Comparison of ENCODE assay signal across 8 cellular contexts in the genomic region with DNA sequence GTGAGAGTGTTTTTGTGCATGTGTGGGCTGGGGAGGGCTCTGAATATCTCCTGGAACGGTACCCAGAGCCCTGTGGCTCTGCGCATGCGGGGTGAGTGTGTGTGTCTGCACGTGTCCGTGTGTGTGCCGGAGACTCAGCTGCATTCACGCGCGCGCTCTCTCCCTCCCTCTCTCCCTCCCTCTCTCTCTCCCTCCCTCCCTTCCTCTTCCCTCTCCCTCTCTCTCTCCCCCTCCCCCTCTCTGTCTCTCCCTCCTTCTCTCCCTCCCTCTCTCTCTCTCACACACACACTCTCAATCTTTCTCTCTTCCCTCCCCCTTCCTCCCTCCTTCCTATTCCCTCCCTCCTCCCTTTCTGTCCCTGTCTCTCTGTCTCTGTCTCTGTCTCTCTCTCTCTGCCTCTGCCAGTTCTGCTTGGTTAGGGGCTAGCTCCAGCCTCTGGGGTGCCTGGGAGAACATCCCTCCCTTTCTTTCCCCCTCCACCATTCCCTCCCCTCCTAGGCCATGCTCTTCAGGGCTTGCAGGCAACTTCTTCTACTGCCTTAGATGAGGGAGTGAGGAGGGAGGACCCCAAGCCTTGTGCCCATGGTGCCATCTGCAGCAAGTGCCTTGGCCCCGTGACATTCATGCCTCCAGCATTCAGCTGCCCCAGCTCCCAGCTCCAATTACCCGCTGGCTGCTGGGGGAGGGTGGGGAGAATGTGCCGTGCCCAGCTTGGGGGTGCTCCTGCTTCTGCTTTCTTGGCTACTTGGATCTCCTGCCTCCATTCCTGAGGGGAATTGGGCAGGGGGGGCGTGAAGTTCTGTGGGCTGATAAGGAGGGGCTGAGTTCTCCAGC. TPM values are rescaled to one million over a fixed set of nuclear protein-coding genes. Genes with fewer than 3 reads are reported as not detected.
DNase-seq lines count a peak whose midpoint lies in the region; ATAC-seq and TF ChIP-seq lines count a peak whose summit lies in the region.

No MANE protein-coding gene starts in this region.

- H3K27ac ChIP-seq in CD4-positive, CD25-positive, alpha-beta regulatory T cell (ENCODE audit: insufficient read depth, low read length, poor library complexity, severe bottlenecking) = peak overlapping the region; percentile 71
- H3K27ac ChIP-seq in KMS-11 = peak overlapping the region; percentile 79
- H3K27ac ChIP-seq in SK-N-SH (ENCODE audit: low read depth in 2 of 2, low read length in 1 of 2) = peak overlapping the region; percentile 72 to 93
- H3K27ac ChIP-seq in trophoblast cell (ENCODE audit: low read depth, low read length) = no peak overlapping the region
- H3K27ac ChIP-seq in thyroid gland = peak overlapping the region; percentile 92 to 94 (median 93)

- H3K14ac ChIP-seq in trophoblast cell (ENCODE audit: low read length) = no peak overlapping the region

- no peak overlapping the region for H3K23ac ChIP-seq in trophoblast cell (ENCODE audit: low read length)

- H3K4ac ChIP-seq in trophoblast cell (ENCODE audit: low read depth, low read length) = no peak overlapping the region

- peaks cover 6% of the 10 kb centered on the region for H3K27me3 Mint-ChIP-seq in CD4-positive, CD25-positive, alpha-beta regulatory T cell
- peaks cover 17% of the 10 kb centered on the region for H3K27me3 Mint-ChIP-seq in activated naive CD4-positive, alpha-beta T cell treated with anti-CD3 and anti-CD28 coated beads, Interleukin-2, amount 10 ng/mL, durations not matched to agents 7 days and 5 days

- no peak overlapping the region for H2BK5ac ChIP-seq in trophoblast cell (ENCODE audit: low read depth, low read length, poor library complexity)

- intact Hi-C loops in Right ventricle myocardium inferior (cut with DNase I) = loop anchor here (2.0 kb wide), 1 partner anchor 44 kb away; no protein-coding TSS in a partner anchor
- intact Hi-C loops in thyroid gland (cut with DNase I) = loop anchor here (10.0 kb wide), 1 partner anchor 96 kb away; no protein-coding TSS in a partner anchor

- H3K4me2 ChIP-seq in KMS-11 = peak overlapping the region; percentile 99
- H3K4me2 ChIP-seq in SK-N-SH = peak overlapping the region; percentile 81
- H3K4me2 ChIP-seq in trophoblast cell (ENCODE audit: low read length) = no peak overlapping the region

- no peak overlapping the region for H3K18ac ChIP-seq in trophoblast cell (ENCODE audit: low read length)

- peak; percentile 59 to 61 for ATAC-seq in CD4-positive, CD25-positive, alpha-beta regulatory T cell (ENCODE audit: low read depth in 2 of 2)
- ATAC-seq in Right ventricle myocardium inferior = peak; percentile 66
- ATAC-seq in GM18868 (IDR thresholded peaks at IDR 0.05; ENCODE audit: unreplicated experiment) = no peak

- H3K36me3 ChIP-seq in CD4-positive, CD25-positive, alpha-beta regulatory T cell (ENCODE audit: control insufficient read depth, insufficient read depth, low read length) = no peaks in the 10 kb centered on the region
- H3K36me3 ChIP-seq in KMS-11 (ENCODE audit: insufficient read depth) = no peaks in the 10 kb centered on the region
- no peaks in the 10 kb centered on the region for H3K36me3 ChIP-seq in SK-N-SH (replicated peaks in 1 of 2; ENCODE audit: control insufficient read depth in 1 of 2, insufficient read depth in 2 of 2, low read length in 1 of 2)
- H3K36me3 ChIP-seq in trophoblast cell (ENCODE audit: control insufficient read depth in 1 of 2, insufficient read depth in 2 of 2, low read length in 2 of 2) = no peaks in the 10 kb centered on the region
- no peaks in the 10 kb centered on the region for H3K36me3 ChIP-seq in thyroid gland

- H2AFZ ChIP-seq in KMS-11 (ENCODE audit: low read depth) (peak overlapping the region; percentile 68), SK-N-SH (ENCODE audit: low read depth) (peak overlapping the region; percentile 65), trophoblast cell (ENCODE audit: insufficient read depth, low read length, poor library complexity) (peak overlapping the region; percentile 37)

- H3K79me1 ChIP-seq in trophoblast cell (ENCODE audit: low read length) = no peaks in the 10 kb centered on the region

- H3F3A ChIP-seq in SK-N-SH (replicated peaks; ENCODE audit: insufficient read depth) = peaks cover 15% of the 10 kb centered on the region

- H3K9ac ChIP-seq in KMS-11 (peak overlapping the region; percentile 62), SK-N-SH (peak overlapping the region; percentile 64), trophoblast cell (ENCODE audit: low read length) (no peak overlapping the region)

- peaks cover 0 to 1% (median 0%) of the 10 kb centered on the region in 7 donors for H3K9me3 Mint-ChIP-seq in CD4-positive, CD25-positive, alpha-beta regulatory T cell
- H3K9me3 Mint-ChIP-seq in activated naive CD4-positive, alpha-beta T cell treated with anti-CD3 and anti-CD28 coated beads, Interleukin-2, amount 10 ng/mL, durations not matched to agents 7 days and 5 days = no peaks in the 10 kb centered on the region

- H2BK120ac ChIP-seq in trophoblast cell (ENCODE audit: insufficient read depth, low read length, poor library complexity) = no peak overlapping the region

- no peaks in the 10 kb centered on the region for H3K9me2 ChIP-seq in SK-N-SH

- H3K36me3 Mint-ChIP-seq in CD4-positive, CD25-positive, alpha-beta regulatory T cell = peaks cover 4% of the 10 kb centered on the region
- H3K36me3 Mint-ChIP-seq in activated naive CD4-positive, alpha-beta T cell treated with anti-CD3 and anti-CD28 coated beads, Interleukin-2, amount 10 ng/mL, durations not matched to agents 7 days and 5 days = no peaks in the 10 kb centered on the region

- peak overlapping the region; percentile 95 to 99 (median 96) for H3K27ac Mint-ChIP-seq in CD4-positive, CD25-positive, alpha-beta regulatory T cell
- peak overlapping the region; percentile 81 for H3K27ac Mint-ChIP-seq in activated naive CD4-positive, alpha-beta T cell treated with anti-CD3 and anti-CD28 coated beads, Interleukin-2, amount 10 ng/mL, durations not matched to agents 7 days and 5 days

- H4K91ac ChIP-seq in trophoblast cell (ENCODE audit: low read depth, low read length) = no peak overlapping the region

- H3K4me1 ChIP-seq in CD4-positive, CD25-positive, alpha-beta regulatory T cell (ENCODE audit: control insufficient read depth, insufficient read depth, low read length, poor library complexity, severe bottlenecking) = peaks cover 74% of the 10 kb centered on the region
- peaks cover 68% of the 10 kb centered on the region for H3K4me1 ChIP-seq in KMS-11 (ENCODE audit: low read depth, poor library complexity, severe bottlenecking)
- peaks cover 61 to 78% of the 10 kb centered on the region in 2 experiments for H3K4me1 ChIP-seq in SK-N-SH (ENCODE audit: control insufficient read depth in 1 of 2, insufficient read depth in 2 of 2, low read depth in 1 of 2, low read length in 1 of 2)
- peaks cover 2 to 16% of the 10 kb centered on the region in 2 experiments for H3K4me1 ChIP-seq in trophoblast cell (ENCODE audit: control insufficient read depth in 1 of 2, insufficient read depth in 2 of 2, low read length in 2 of 2)
- peaks cover 83 to 91% of the 10 kb centered on the region in 2 donors for H3K4me1 ChIP-seq in thyroid gland

- H2AK5ac ChIP-seq in trophoblast cell (ENCODE audit: low read length) = no peak overlapping the region

- TF ChIP-seq CTCF in KMS-11 (conservative IDR thresholded peaks at IDR 0.05; ENCODE audit: low read depth, low read length) = no peak
- no peak for TF ChIP-seq CTCF in SK-N-SH (IDR thresholded peaks at IDR 0.05)
- no peak for TF ChIP-seq CTCF in thyroid gland (IDR thresholded peaks at IDR 0.05)

- POLR2A ChIA-PET in SK-N-SH (lab: Yijun Ruan, JAX) = interaction anchor here (0.8 to 1.8 kb wide), 3 partner anchors 31 to 71 kb away, joined by 3 to 7 read pairs (median 3); partner anchors contain the start of gene CASC3

- CTCF ChIA-PET in SK-N-SH (lab: Yijun Ruan, JAX) = interaction anchor here (0.7 to 12.8 kb wide), 8 partner anchors 9 to 275 kb away, joined by 3 to 100 read pairs (median 4); partner anchors contain the start of genes MED24 and PSMD3
- CTCF ChIA-PET in activated naive CD4-positive, alpha-beta T cell treated with anti-CD3 and anti-CD28 coated beads, Interleukin-2, amount 10 ng/mL, durations not matched to agents 7 days and 5 days (lab: Charles Lee) = interaction anchor here (1.0 to 6.9 kb wide), 6 partner anchors 7 to 44 kb away, joined by 3 to 79 read pairs (median 6); partner anchors contain the start of gene NR1D1

- no peaks in the 10 kb centered on the region for H4K20me1 ChIP-seq in KMS-11 (ENCODE audit: insufficient read depth)
- H4K20me1 ChIP-seq in SK-N-SH (ENCODE audit: insufficient read depth) = 0 out of 2 replicates have a peak, but pooled peaks cover 3% of the 10 kb centered on the region

- TF ChIP-seq EP300 in SK-N-SH (IDR thresholded peaks at IDR 0.05; ENCODE audit: borderline replicate concordance in 1 of 2, low read depth in 1 of 2, low read length in 1 of 2) = no peak

- peaks cover 7% of the 10 kb centered on the region; the same call in 1 of the 2 replicates for H3K79me2 ChIP-seq in KMS-11 (ENCODE audit: insufficient read depth, low read depth)
- H3K79me2 ChIP-seq in SK-N-SH (ENCODE audit: insufficient read depth) = peaks cover 52% of the 10 kb centered on the region; the same call in 1 of the 2 replicates
- no peaks in the 10 kb centered on the region for H3K79me2 ChIP-seq in trophoblast cell (ENCODE audit: control insufficient read depth, insufficient read depth, low read length, poor library complexity)

- TF ChIP-seq RAD21 in SK-N-SH (IDR thresholded peaks at IDR 0.05; ENCODE audit: low read length) = no peak

- peak overlapping the region; percentile 63 for H3K4me3 ChIP-seq in CD4-positive, CD25-positive, alpha-beta regulatory T cell (ENCODE audit: low read depth, low read length)
- H3K4me3 ChIP-seq in KMS-11 (IDR thresholded peaks at IDR 0.05; ENCODE audit: insufficient read depth, low read depth, low read length) (no peak overlapping the region), SK-N-SH (ENCODE audit: low read depth in 2 of 2, low read length in 1 of 2) (peak overlapping the region; percentile 12 to 41), trophoblast cell (ENCODE audit: low read depth, low read length) (peak overlapping the region; percentile 1), thyroid gland (replicated peaks in 1 of 3) (peak overlapping the region in 1 of 3 donors; percentile 11)

- peaks cover 11 to 91% (median 57%) of the 10 kb centered on the region in 4 donors for H3K4me1 Mint-ChIP-seq in CD4-positive, CD25-positive, alpha-beta regulatory T cell
- H3K4me1 Mint-ChIP-seq in activated naive CD4-positive, alpha-beta T cell treated with anti-CD3 and anti-CD28 coated beads, Interleukin-2, amount 10 ng/mL, durations not matched to agents 7 days and 5 days = peaks cover 46% of the 10 kb centered on the region

- peak; percentile 52 to 84 (median 75) for DNase-seq in CD4-positive, CD25-positive, alpha-beta regulatory T cell
- DNase-seq in SK-N-SH (peak; percentile 76), Right ventricle myocardium inferior (ENCODE audit: missing footprints) (peak; percentile 95), trophoblast cell (peak in 1 of 2 donors; percentile 50), thyroid gland (peak; percentile 95 to 96)
- DNase-seq in activated naive CD4-positive, alpha-beta T cell treated with anti-CD3 and anti-CD28 coated beads, Interleukin-2, amount 10 ng/mL, durations not matched to agents 7 days and 5 days = peak; percentile 84

- WGBS in SK-N-SH (ENCODE audit: low lambda C conversion rate) = 19% methylated on average over 14 of the region's 14 CpGs
- no CpG with 5 or more reads among the region's 14 CpGs for WGBS in trophoblast cell (ENCODE audit: extremely low coverage, insufficient coverage, insufficient read length)
- 3 to 8% methylated on average over 13 of the region's 14 CpGs for WGBS in thyroid gland, 2 donors

- TF ChIP-seq POLR2A in thyroid gland (IDR thresholded peaks at IDR 0.05) = peak in 1 of 2 donors; percentile 54

- H4K12ac ChIP-seq in trophoblast cell (ENCODE audit: low read depth, low read length) = no peak overlapping the region

- no peaks in the 10 kb centered on the region for H3K27me3 ChIP-seq in CD4-positive, CD25-positive, alpha-beta regulatory T cell (ENCODE audit: control insufficient read depth, insufficient read depth, low read length)
- no peaks in the 10 kb centered on the region for H3K27me3 ChIP-seq in KMS-11 (ENCODE audit: insufficient read depth, low read depth)
- H3K27me3 ChIP-seq in SK-N-SH (ENCODE audit: insufficient read depth) = no peaks in the 10 kb centered on the region
- H3K27me3 ChIP-seq in trophoblast cell (ENCODE audit: insufficient read depth, low read length) = no peaks in the 10 kb centered on the region
- H3K27me3 ChIP-seq in thyroid gland = no peaks in the 10 kb centered on the region

- no peaks in the 10 kb centered on the region for H3K9me3 ChIP-seq in CD4-positive, CD25-positive, alpha-beta regulatory T cell (ENCODE audit: control insufficient read depth in 2 of 2, low read length in 2 of 2)
- H3K9me3 ChIP-seq in SK-N-SH (no peaks in the 10 kb centered on the region), trophoblast cell (ENCODE audit: insufficient read depth, low read depth, low read length) (no peaks in the 10 kb centered on the region), thyroid gland (no peaks in the 10 kb centered on the region)

- peak overlapping the region; percentile 87 to 91 (median 91) for H3K4me3 Mint-ChIP-seq in CD4-positive, CD25-positive, alpha-beta regulatory T cell
- H3K4me3 Mint-ChIP-seq in activated naive CD4-positive, alpha-beta T cell treated with anti-CD3 and anti-CD28 coated beads, Interleukin-2, amount 10 ng/mL, durations not matched to agents 7 days and 5 days = peak overlapping the region; percentile 63

- no peak overlapping the region for H2BK12ac ChIP-seq in trophoblast cell (ENCODE audit: low read length)

- no peak overlapping the region for H4K8ac ChIP-seq in trophoblast cell (ENCODE audit: low read depth, low read length)

RNA-seq across cellular contexts. Expression of gene THRA, which starts 6.4 kb away (rescaled TPM):
- total RNA-seq in CD4-positive, CD25-positive, alpha-beta regulatory T cell = 29.4 TPM
- polyA plus RNA-seq in CD4-positive, CD25-positive, alpha-beta regulatory T cell = 10 to 100 TPM; 10.7 to 15.9 (median 13.4) TPM
- 20.1 and 23.1 TPM in 2 replicates for polyA plus RNA-seq in SK-N-SH (2012; rRNA removed)
- polyA plus RNA-seq in SK-N-SH (2012; cell fraction: cytosol; rRNA removed) = 13.0 and 18.1 TPM in 2 replicates
- polyA plus RNA-seq in SK-N-SH (2012; cell fraction: nucleus; rRNA removed) = 13.7 and 14.4 TPM in 2 replicates
- total RNA-seq in Right ventricle myocardium inferior (88.3 TPM), thyroid gland (10 to 100 TPM; 34.0 to 52.9 (median 44.8) TPM)
- 4.1 TPM in 2 replicates for polyA plus RNA-seq in trophoblast cell (2013)

RNA-seq across cellular contexts. Expression of gene MED24, which starts 14.9 kb away (rescaled TPM):
- 78.8 TPM for total RNA-seq in CD4-positive, CD25-positive, alpha-beta regulatory T cell
- polyA plus RNA-seq in CD4-positive, CD25-positive, alpha-beta regulatory T cell = 10 to 100 TPM; 34.3 to 46.1 (median 40.3) TPM
- 62.8 and 64.5 TPM in 2 replicates for polyA plus RNA-seq in SK-N-SH (2012; rRNA removed)
- 32.9 and 39.9 TPM in 2 replicates for polyA plus RNA-seq in SK-N-SH (2012; cell fraction: cytosol; rRNA removed)
- 178 and 231 TPM in 2 replicates for polyA plus RNA-seq in SK-N-SH (2012; cell fraction: nucleus; rRNA removed)
- total RNA-seq in Right ventricle myocardium inferior (53.9 TPM), thyroid gland (10 to 100 TPM; 37.1 to 68.4 (median 56.6) TPM)
- 44.7 and 45.9 TPM in 2 replicates for polyA plus RNA-seq in trophoblast cell (2013)

RNA-seq across cellular contexts. Expression of gene NR1D1, which starts 31.3 kb away (rescaled TPM):
- total RNA-seq in CD4-positive, CD25-positive, alpha-beta regulatory T cell = 29.5 TPM
- 10 to 100 TPM in 1 of 4 donors, 1 to 10 TPM in 3; 4.9 to 10.1 (median 6.2) TPM for polyA plus RNA-seq in CD4-positive, CD25-positive, alpha-beta regulatory T cell
- polyA plus RNA-seq in SK-N-SH (2012; rRNA removed) = 2.1 and 6.5 TPM in 2 replicates
- 3.9 and 6.0 TPM in 2 replicates for polyA plus RNA-seq in SK-N-SH (2012; cell fraction: cytosol; rRNA removed)
- 16.9 and 17.9 TPM in 2 replicates for polyA plus RNA-seq in SK-N-SH (2012; cell fraction: nucleus; rRNA removed)
- total RNA-seq in Right ventricle myocardium inferior (24.9 TPM), thyroid gland (1 to 10 TPM; 3.4 to 9.9 (median 5.1) TPM)
- polyA plus RNA-seq in trophoblast cell (2013) = 2.0 and 2.2 TPM in 2 replicates

RNA-seq across cellular contexts. Expression of gene MSL1, which starts 52.6 kb away (rescaled TPM):
- 126 TPM for total RNA-seq in CD4-positive, CD25-positive, alpha-beta regulatory T cell
- 10 to 100 TPM in 2 of 4 donors, 1 to 10 TPM in 2; 9.3 to 10.5 (median 9.8) TPM for polyA plus RNA-seq in CD4-positive, CD25-positive, alpha-beta regulatory T cell
- polyA plus RNA-seq in SK-N-SH (2012; rRNA removed) = 30.2 and 39.8 TPM in 2 replicates
- 32.5 and 37.5 TPM in 2 replicates for polyA plus RNA-seq in SK-N-SH (2012; cell fraction: cytosol; rRNA removed)
- polyA plus RNA-seq in SK-N-SH (2012; cell fraction: nucleus; rRNA removed) = 55.2 and 97.3 TPM in 2 replicates
- total RNA-seq in Right ventricle myocardium inferior (51.4 TPM), thyroid gland (100 to 1,000 TPM in 1 of 4 donors, 10 to 100 TPM in 3; 69.9 to 101 (median 80.4) TPM)
- 52.5 and 54.4 TPM in 2 replicates for polyA plus RNA-seq in trophoblast cell (2013)

RNA-seq across cellular contexts. Expression of gene CSF3, which starts 53.9 kb away (rescaled TPM):
- not detected for total RNA-seq in CD4-positive, CD25-positive, alpha-beta regulatory T cell
- polyA plus RNA-seq in CD4-positive, CD25-positive, alpha-beta regulatory T cell = not detected
- not detected in 2 replicates for polyA plus RNA-seq in SK-N-SH (2012; rRNA removed)
- polyA plus RNA-seq in SK-N-SH (2012; cell fraction: cytosol; rRNA removed) = 0.03 TPM in 1 of 2 replicates, not detected in the other
- not detected in 2 replicates for polyA plus RNA-seq in SK-N-SH (2012; cell fraction: nucleus; rRNA removed)
- not detected for total RNA-seq in Right ventricle myocardium inferior
- polyA plus RNA-seq in trophoblast cell (2013) = not detected in 2 replicates
- not detected for total RNA-seq in thyroid gland
